ENCODE assay signal across 21 cellular contexts in the genomic region with DNA sequence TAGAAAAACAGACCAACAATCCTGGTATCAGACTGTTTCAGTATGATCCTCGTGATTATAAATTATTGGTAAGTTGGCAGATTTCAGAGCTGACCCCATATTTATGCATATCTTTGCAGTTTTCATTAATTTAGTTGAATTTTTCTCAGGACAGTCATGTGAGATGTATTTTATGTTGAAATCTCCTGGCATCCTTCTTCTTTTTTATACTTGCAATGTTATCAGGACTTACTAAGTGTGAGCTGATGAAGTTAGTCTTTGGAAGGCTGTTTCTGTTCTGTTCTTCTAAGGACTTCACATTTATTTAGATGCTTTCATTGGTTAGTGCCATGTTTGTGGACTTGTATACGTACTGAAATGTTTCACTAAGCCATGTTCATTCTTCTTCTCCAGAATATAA. TPM values are rescaled to one million over a fixed set of nuclear protein-coding genes. Genes with fewer than 3 reads are reported as not detected.
"Had no signal": no experiment of that assay in that cellular context is flagged by ENCODE, and none has a peak within 500 bp of the region (broad histone marks: within the 10 kb centered on the region; RNA-seq: fewer than 3 reads in every experiment).

No MANE protein-coding gene starts in this region.

- ATAC-seq: activated CD8-positive, alpha-beta T cell treated with anti-CD3 and anti-CD28 coated beads for 36 hours; natural killer cell had no signal

- H3K36me3 ChIP-seq: brain microvascular endothelial cell had no signal

- H3K4me1 ChIP-seq: parathyroid adenoma, tibial artery had no signal

- H3K27ac ChIP-seq: brain microvascular endothelial cell, neutrophil, parathyroid adenoma, tibial artery had no signal

- H3K9me3 ChIP-seq: neutrophil, tibial artery had no signal

- H3K27me3 ChIP-seq: brain microvascular endothelial cell, neutrophil, tibial artery had no signal

- DNase-seq: activated CD4-positive, alpha-beta T cell treated with anti-CD3 and anti-CD28 coated beads, Interleukin-2, amount 10 ng/mL, durations not matched to agents 24 days and 14 days; activated CD8-positive, alpha-beta T cell treated with anti-CD3 and anti-CD28 coated beads for 36 hours; activated naive CD4-positive, alpha-beta T cell treated with anti-CD3 and anti-CD28 coated beads for 36 hours; activated T-cell treated with anti-CD3 and anti-CD28 coated beads, Interleukin-2, amount 50 U/mL, for 1 hour; aorta; brain microvascular endothelial cell; effector CD4-positive, alpha-beta T cell; foreskin melanocyte; head of caudate nucleus; kidney glomerular epithelial cell; natural killer cell; stimulated activated CD4-positive, alpha-beta T cell treated with anti-CD3 and anti-CD28 coated beads, Interleukin-12 subunit alpha, Interleukin-12 subunit beta, amount 100 ng/mL, for 4 hours; stimulated activated CD4-positive, alpha-beta T cell treated with anti-CD3 and anti-CD28 coated beads, Interleukin-1b, Interleukin-23, amount 100 ng/mL, for 48 hours; stimulated activated CD8-positive, alpha-beta memory T cell treated with anti-CD3 and anti-CD28 coated beads, Interleukin-4, amount 100 ng/mL, for 48 hours; stimulated activated naive CD4-positive, alpha-beta T cell treated with Interleukin-2 at 50 U/mL for 16 hours; substantia nigra; tibial artery had no signal

- H3K4me3 ChIP-seq: tibial artery had no signal

RNA-seq across cellular contexts. Expression of gene FABP7, which starts 26.8 kb away (rescaled TPM):
- total RNA-seq: activated CD4-positive, alpha-beta T cell treated with anti-CD3 and anti-CD28 coated beads, Interleukin-2, amount 10 ng/mL, durations not matched to agents 24 days and 14 days; activated CD8-positive, alpha-beta T cell treated with anti-CD3 and anti-CD28 coated beads for 36 hours; activated naive CD4-positive, alpha-beta T cell treated with anti-CD3 and anti-CD28 coated beads for 36 hours; activated T-helper 2 cell treated with anti-CD3 and anti-CD28 coated beads, Interferon-gamma antibody, Interleukin-2, Interleukin-4, amounts not matched to agents 10 μg/mL and 5 μg/mL and 100 μg/mL, durations not matched to agents 14 hours and 24 hours and 36 hours; aorta; mesenteric fat pad; natural killer cell had no signal
- polyA plus RNA-seq: aorta had no signal
